In the genomic region with DNA sequence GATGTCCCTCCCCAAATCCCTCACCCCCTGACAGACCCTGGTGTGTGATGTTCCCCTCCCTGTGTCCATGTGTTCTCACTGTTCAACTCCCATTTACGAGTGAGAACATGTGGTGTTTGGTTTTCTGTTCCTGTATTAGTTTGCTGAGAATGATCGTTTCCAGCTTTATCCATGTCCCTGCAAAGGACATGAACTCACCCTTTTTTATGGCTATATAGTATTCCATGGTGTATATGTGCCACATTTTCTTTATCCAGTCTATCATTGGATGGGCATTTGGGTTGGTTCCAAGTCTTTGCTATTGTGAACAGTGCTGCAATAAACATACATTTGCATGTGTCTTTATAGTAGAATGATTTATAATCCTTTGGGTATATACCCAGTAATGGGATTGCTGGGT, we compare ENCODE assay signal across 5 cellular contexts. TPM values are rescaled to one million over a fixed set of nuclear protein-coding genes. Genes with fewer than 3 reads are reported as not detected.
DNase-seq lines count a peak whose midpoint lies in the region; ATAC-seq, FAIRE-seq and TF ChIP-seq lines count a peak whose summit lies in the region.
"Not testable (repeated sequence)": the region's sequence is repeated elsewhere in the genome, so short reads cannot be mapped to it uniquely, and the experiment has no call there.

No MANE protein-coding gene starts in this region.

- H3K4me3 Mint-ChIP-seq in CD14-positive monocyte: not testable (repeated sequence)
- H3K4me3 Mint-ChIP-seq in activated naive CD8-positive, alpha-beta T cell treated with anti-CD3 and anti-CD28 coated beads, Interleukin-2, amount 10 ng/mL, durations not matched to agents 7 days and 5 days: peak overlapping the region; percentile 18

- not testable (repeated sequence) for FAIRE-seq in K562 (lab: Jason Lieb, UNC)

- 48% methylated on average over 2 of the region's 2 CpGs for WGBS in K562 (ENCODE audit: insufficient coverage, low coverage, missing lambda C conversion rate)

- not testable (repeated sequence) for TF ChIP-seq EP300 in K562 (IDR thresholded peaks at IDR 0.05; ENCODE audit: low read length)

- H3K36me3 Mint-ChIP-seq in CD14-positive monocyte: not testable (repeated sequence)
- H3K36me3 Mint-ChIP-seq in activated naive CD8-positive, alpha-beta T cell treated with anti-CD3 and anti-CD28 coated beads, Interleukin-2, amount 10 ng/mL, durations not matched to agents 7 days and 5 days: peaks cover 10% of the 10 kb centered on the region

- intact Hi-C loops in CD14-positive monocyte (cut with micrococcal nuclease); K562 (cut with micrococcal nuclease): not testable (repeated sequence)

- BruUV-seq in K562 (replicated peaks; lab: Mats Ljungman, UMichigan): not testable (repeated sequence)

- not testable (repeated sequence) for ATAC-seq in activated naive CD8-positive, alpha-beta T cell treated with anti-CD3 and anti-CD28 coated beads, Interleukin-2, amount 10 ng/mL, durations not matched to agents 7 days and 5 days (ENCODE audit: low read depth); K562

- not testable (repeated sequence) for H3K27me3 ChIP-seq in K562 (ENCODE audit: control insufficient read depth in 2 of 2, insufficient read depth in 2 of 2, low read length in 2 of 2)

- H3K4me1 ChIP-seq in HEK293 (ENCODE audit: control insufficient read depth, insufficient read depth, low read length); K562 (replicated peaks in 1 of 2; ENCODE audit: control insufficient read depth in 2 of 2, insufficient read depth in 2 of 2, low read length in 2 of 2): not testable (repeated sequence)

- not testable (repeated sequence) for H3K27me3 Mint-ChIP-seq in CD14-positive monocyte (ENCODE audit: low read depth in 3 of 3); activated naive CD8-positive, alpha-beta T cell treated with anti-CD3 and anti-CD28 coated beads, Interleukin-2, amount 10 ng/mL, durations not matched to agents 7 days and 5 days

- H3K9ac ChIP-seq in K562 (ENCODE audit: insufficient read depth in 1 of 2, low read depth in 2 of 2, low read length in 2 of 2): not testable (repeated sequence)

- not testable (repeated sequence) for TF ChIP-seq POLR2A in K562 (conservative IDR thresholded peaks at IDR 0.05)

- not testable (repeated sequence) for H3K9me3 ChIP-seq in HEK293 (ENCODE audit: control insufficient read depth, insufficient read depth, low read depth, low read length); KOPT-K1 (ENCODE audit: insufficient read depth, low read length, poor library complexity, severe bottlenecking); K562 (replicated peaks; ENCODE audit: control insufficient read depth, insufficient read depth, low read depth, low read length)

- H3K36me3 ChIP-seq in HEK293 (ENCODE audit: control insufficient read depth in 2 of 2, insufficient read depth in 1 of 2, low read length in 2 of 2); KOPT-K1 (ENCODE audit: insufficient read depth, low read length); K562 (ENCODE audit: control insufficient read depth, insufficient read depth, low read length): not testable (repeated sequence)

- POLR2A ChIA-PET in HEK293 (lab: Yijun Ruan, JAX); K562 (lab: Yijun Ruan, JAX): not testable (repeated sequence)
- POLR2A ChIA-PET in activated naive CD8-positive, alpha-beta T cell treated with anti-CD3 and anti-CD28 coated beads, Interleukin-2, amount 10 ng/mL, durations not matched to agents 7 days and 5 days (lab: Charles Lee): interaction anchor here (0.5 to 0.6 kb wide), 2 partner anchors 496 to 543 kb away, joined by 3 to 4 read pairs; no protein-coding TSS in a partner anchor

- in situ Hi-C loops in K562 (cut with MboI): loop anchor here (10.0 kb wide), 1 partner anchor 941 kb away; no protein-coding TSS in a partner anchor

- H3K27ac Mint-ChIP-seq in CD14-positive monocyte: peak overlapping the region in 4 of 7 donors; percentile 52 to 81 (median 76)
- H3K27ac Mint-ChIP-seq in activated naive CD8-positive, alpha-beta T cell treated with anti-CD3 and anti-CD28 coated beads, Interleukin-2, amount 10 ng/mL, durations not matched to agents 7 days and 5 days: not testable (repeated sequence)

- TF ChIP-seq CTCF in CD14-positive monocyte (IDR thresholded peaks at IDR 0.05); HEK293 (tag by site-specific recombination; IDR thresholded peaks at IDR 0.05); K562 (IDR thresholded peaks at IDR 0.05 in 2 of 3, conservative IDR thresholded peaks at IDR 0.05 in 1 of 3; ENCODE audit: insufficient read depth in 2 of 3, low read depth in 1 of 3, low read length in 3 of 3): not testable (repeated sequence)

- H3K4me1 Mint-ChIP-seq in CD14-positive monocyte: peaks cover 16% of the 10 kb centered on the region
- H3K4me1 Mint-ChIP-seq in activated naive CD8-positive, alpha-beta T cell treated with anti-CD3 and anti-CD28 coated beads, Interleukin-2, amount 10 ng/mL, durations not matched to agents 7 days and 5 days: peaks cover 26% of the 10 kb centered on the region

- H3K27ac ChIP-seq in HEK293 (ENCODE audit: extremely low read depth, low read depth, low read length); K562 (ENCODE audit: extremely low read depth, low read depth, low read length): not testable (repeated sequence)
- peak overlapping the region; percentile 70 for H3K27ac ChIP-seq in KOPT-K1 (ENCODE audit: low read depth, low read length, poor library complexity, severe bottlenecking)

- H2AFZ ChIP-seq in K562 (ENCODE audit: low read depth, low read length): not testable (repeated sequence)

- not testable (repeated sequence) for DNase-seq in CD14-positive monocyte (ENCODE audit: low spot score); activated naive CD8-positive, alpha-beta T cell treated with anti-CD3 and anti-CD28 coated beads, Interleukin-2, amount 10 ng/mL, durations not matched to agents 7 days and 5 days; K562 (ENCODE audit: extremely low read depth in 1 of 4, low spot score in 3 of 4)

- not testable (repeated sequence) for H3K9me1 ChIP-seq in K562 (ENCODE audit: control insufficient read depth, insufficient read depth, low read length)

- not testable (repeated sequence) for H3K4me2 ChIP-seq in K562 (ENCODE audit: insufficient read depth, low read length)

- not testable (repeated sequence) for H3K79me2 ChIP-seq in K562 (ENCODE audit: control insufficient read depth, insufficient read depth, low read length)

- H4K20me1 ChIP-seq in K562 (replicated peaks; ENCODE audit: control insufficient read depth, insufficient read depth, low read length): not testable (repeated sequence)

- H3K4me3 ChIP-seq in HEK293 (ENCODE audit: low read depth, low read length); K562: not testable (repeated sequence)

- not testable (repeated sequence) for TF ChIP-seq RAD21 in K562 (CRISPR knock-in tag; conservative IDR thresholded peaks at IDR 0.05 in 1 of 2, IDR thresholded peaks at IDR 0.05 in 1 of 2)

- H3K9me3 Mint-ChIP-seq in CD14-positive monocyte; activated naive CD8-positive, alpha-beta T cell treated with anti-CD3 and anti-CD28 coated beads, Interleukin-2, amount 10 ng/mL, durations not matched to agents 7 days and 5 days: not testable (repeated sequence)

- CTCF ChIA-PET in HEK293 (lab: Yijun Ruan, JAX): interaction anchor here (0.8 to 1.2 kb wide), 2 partner anchors 10 to 14 kb away, joined by 3 read pairs; no protein-coding TSS in a partner anchor
- CTCF ChIA-PET in K562 (lab: Yijun Ruan, JAX; ENCODE audit: low intra/inter-chr PET ratio): not testable (repeated sequence)

TF ChIP-seq in HEK293, 187 proteins besides CTCF, POLR2A, EP300 and RAD21:
- TF ChIP-seq ZNF146 (tag by site-specific recombination; IDR thresholded peaks at IDR 0.05): peak; percentile 67
- TF ChIP-seq, protein P1, sequence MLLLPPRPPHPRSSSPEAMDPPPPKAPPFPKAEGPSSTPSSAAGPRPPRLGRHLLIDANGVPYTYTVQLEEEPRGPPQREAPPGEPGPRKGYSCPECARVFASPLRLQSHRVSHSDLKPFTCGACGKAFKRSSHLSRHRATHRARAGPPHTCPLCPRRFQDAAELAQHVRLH (tag by site-specific recombination; IDR thresholded peaks at IDR 0.05): 0 out of 2 replicates have a peak, but pooled peaks have one; percentile 29

TF ChIP-seq in K562, 482 proteins besides CTCF, POLR2A, EP300 and RAD21:
- TF ChIP-seq BCOR (IDR thresholded peaks at IDR 0.05) (0 out of 2 replicates have a peak, but pooled peaks have one; percentile 14), ZNF146 (CRISPR knock-in tag; IDR thresholded peaks at IDR 0.05; ENCODE audit: unreplicated experiment) (peak; percentile 61)

RNA-seq across cellular contexts. Expression of a gene that starts 43.3 kb away (rescaled TPM):
- polyA plus RNA-seq in CD14-positive monocyte: 1 to 10 TPM; 1.2 to 2.2 TPM
- 10 to 100 TPM; 12.9 to 14.8 TPM for total RNA-seq in activated naive CD8-positive, alpha-beta T cell treated with anti-CD3 and anti-CD28 coated beads, Interleukin-2, amount 10 ng/mL, durations not matched to agents 7 days and 5 days
- 51.4 and 103 TPM in 2 replicates for total RNA-seq in K562 (2011; cell fraction: chromatin; rRNA removed; ENCODE audit: low replicate concordance)
- total RNA-seq in K562 (2011; cell fraction: nucleolus; rRNA removed): 20.2 and 31.6 TPM in 2 replicates
- total RNA-seq in K562 (2011; cell fraction: nucleoplasm; rRNA removed): 37.0 and 50.2 TPM in 2 replicates
- 9.1 and 10.2 TPM in 2 replicates for total RNA-seq in K562 (2014; rRNA removed)
- 14.4 and 16.0 TPM in 2 replicates for total RNA-seq in K562 (2014; rRNA removed; fragmentation: Illumina TruSeq; extraction: Trizol)
- total RNA-seq in K562 (2015; rRNA removed; fragmentation: Illumina TruSeq; extraction: Trizol): 11.8 and 14.2 TPM in 2 replicates
- total RNA-seq in K562 (2021): 14.1 and 16.8 TPM in 2 replicates
- 14.1 and 18.4 TPM in 2 replicates for polyA plus RNA-seq in K562 (2011; rRNA removed)
- polyA plus RNA-seq in K562 (2011; cell fraction: cytosol; rRNA removed): 10.5 and 10.6 TPM in 2 replicates
- 11.8 and 13.1 TPM in 2 replicates for polyA plus RNA-seq in K562 (2011; cell fraction: nucleus; rRNA removed)
- polyA plus RNA-seq in K562 (2012): 9.6 and 15.5 TPM in 2 replicates
- 12.6 and 14.3 TPM in 2 replicates for polyA plus RNA-seq in K562 (2014; fragmentation: Illumina TruSeq; extraction: Trizol)
- polyA plus RNA-seq in K562 (2014; fragmentation: Nextera tagmentation; extraction: Ambion mirVana): 1 to 10 TPM; 4.6 to 5.7 TPM
- polyA plus RNA-seq in K562 (2014; rRNA removed): 10.7 and 11.3 TPM in 2 replicates
- 16.2 and 17.9 TPM in 2 replicates for polyA minus RNA-seq in K562 (2011; rRNA and poly(A)+ RNA removed)
- polyA minus RNA-seq in K562 (2011; cell fraction: cytosol; rRNA and poly(A)+ RNA removed): 8.0 and 8.4 TPM in 2 replicates
- polyA minus RNA-seq in K562 (2011; cell fraction: nucleus; rRNA and poly(A)+ RNA removed): 26.7 and 50.5 TPM in 2 replicates
